ENCODE assay signal across 21 cellular contexts in genomic region chr5:66234241-66234640, GRCh38.
DNase-seq lines count a peak whose midpoint lies in the region; ATAC-seq and TF ChIP-seq lines count a peak whose summit lies in the region.
"Had no signal": no experiment of that assay in that cellular context is flagged by ENCODE, and none has a peak within 500 bp of the region (broad histone marks: within the 10 kb centered on the region; RNA-seq: fewer than 3 reads in every experiment).

No MANE protein-coding gene starts in this region.

- DNase-seq in GM23338 (ENCODE audit: low spot score) (no peak), WTC11 (ENCODE audit: low spot score) (no peak), osteoblast (ENCODE audit: insufficient read length, low spot score, missing footprints) (peak; percentile 31), NCI-H2196 (lab: John Stamatoyannopoulos, UW; ENCODE audit: unreplicated experiment) (no peak), lower leg skin (ENCODE audit: low spot score in 2 of 2) (no peak)
- DNase-seq in activated CD4-positive, alpha-beta T cell treated with anti-CD3 and anti-CD28 coated beads, Interleukin-2, amount 50 U/mL, for 1 hour: no peak
- DNase-seq: 8988T; ACHN; BE2C; C1 segment of cervical spinal cord; CD4-positive, alpha-beta memory T cell; CD4-positive, CD25-positive, alpha-beta regulatory T cell; CD8-positive, alpha-beta memory T cell; COR-L47; DMS 273 treated with DMSO at 0.1 percent for 48 hours; DMS153; DMS53; GF-D8 had no signal

- CTCF ChIA-PET in WTC11 (lab: Charles Lee): no interaction called here

- WGBS in lower leg skin, 2 donors: 92 to 96% methylated on average over 8 of the region's 8 CpGs

- no peaks in the 10 kb centered on the region for H3K9me3 Mint-ChIP-seq in GM23338
- H3K9me3 Mint-ChIP-seq in WTC11: peaks cover 3% of the 10 kb centered on the region
- H3K9me3 Mint-ChIP-seq: CD4-positive, CD25-positive, alpha-beta regulatory T cell; CD8-positive, alpha-beta memory T cell had no signal

- no peaks in the 10 kb centered on the region for H3K9me3 ChIP-seq in osteoblast (ENCODE audit: low read depth, low read length)
- H3K9me3 ChIP-seq: BE2C, BLaER1 had no signal

- 0 out of 2 replicates have a peak, but pooled peaks cover 3% of the 10 kb centered on the region for H3K9me2 ChIP-seq in GM23338 (ENCODE audit: insufficient read depth)

- H3K36me3 ChIP-seq in GM23338 (ENCODE audit: insufficient read depth) (no peaks in the 10 kb centered on the region), osteoblast (ENCODE audit: insufficient read depth, low read length) (no peaks in the 10 kb centered on the region)
- H3K36me3 ChIP-seq: BE2C, BLaER1 had no signal

- no peak for TF ChIP-seq POLR2A in lower leg skin (IDR thresholded peaks at IDR 0.05)

- no peaks in the 10 kb centered on the region for H3F3A ChIP-seq in GM23338 (replicated peaks; ENCODE audit: low read depth)

- H4K20me1 ChIP-seq in GM23338 (replicated peaks; ENCODE audit: insufficient read depth) (no peaks in the 10 kb centered on the region), osteoblast (ENCODE audit: insufficient read depth, low read length) (no peaks in the 10 kb centered on the region)
- H4K20me1 ChIP-seq: BLaER1 had no signal

- no peak overlapping the region for H3K27ac Mint-ChIP-seq in GM23338
- H3K27ac Mint-ChIP-seq in WTC11: no peak overlapping the region
- H3K27ac Mint-ChIP-seq: CD14-positive monocyte; CD4-positive, alpha-beta memory T cell; CD4-positive, CD25-positive, alpha-beta regulatory T cell; CD8-positive, alpha-beta memory T cell had no signal

- peaks cover 20% of the 10 kb centered on the region for H3K4me1 ChIP-seq in GM23338 (ENCODE audit: insufficient read depth)
- H3K4me1 ChIP-seq in osteoblast (ENCODE audit: insufficient read depth, low read length): no peaks in the 10 kb centered on the region
- H3K4me1 ChIP-seq: BE2C had no signal

- peak overlapping the region; percentile 67; the same call in 1 of the 2 replicates for H2AFZ ChIP-seq in GM23338
- no peak overlapping the region for H2AFZ ChIP-seq in osteoblast (ENCODE audit: low read length)

- no peaks in the 10 kb centered on the region; the same call in 2 of the 3 replicates for H3K36me3 Mint-ChIP-seq in GM23338 (ENCODE audit: low read depth)
- H3K36me3 Mint-ChIP-seq in WTC11: no peaks in the 10 kb centered on the region
- H3K36me3 Mint-ChIP-seq: CD14-positive monocyte; CD4-positive, alpha-beta memory T cell; CD4-positive, CD25-positive, alpha-beta regulatory T cell had no signal

- H3K4me3 Mint-ChIP-seq in GM23338 (no peak overlapping the region), WTC11 (no peak overlapping the region)
- H3K4me3 Mint-ChIP-seq: CD14-positive monocyte; CD4-positive, alpha-beta memory T cell; CD4-positive, CD25-positive, alpha-beta regulatory T cell; CD8-positive, alpha-beta memory T cell had no signal

- TF ChIP-seq CTCF in GM23338 (conservative IDR thresholded peaks at IDR 0.05; ENCODE audit: low read depth in 2 of 2) (no peak), WTC11 (IDR thresholded peaks at IDR 0.05) (no peak), osteoblast (IDR thresholded peaks at IDR 0.05; ENCODE audit: extremely low read depth, low read depth, low read length) (no peak), lower leg skin (IDR thresholded peaks at IDR 0.05) (no peak)

- H3K4me2 ChIP-seq in GM23338 (no peak overlapping the region), osteoblast (ENCODE audit: insufficient read depth, low read length) (no peak overlapping the region)

- H3K27ac ChIP-seq in GM23338 (ENCODE audit: low read depth) (no peak overlapping the region), osteoblast (ENCODE audit: low read depth, low read length) (no peak overlapping the region)
- H3K27ac ChIP-seq: BLaER1 had no signal

- H3K4me3 ChIP-seq in GM23338 (no peak overlapping the region), osteoblast (ENCODE audit: insufficient read depth, low read length) (no peak overlapping the region), lower leg skin (ENCODE audit: low read depth, poor library complexity, severe bottlenecking) (no peak overlapping the region)
- H3K4me3 ChIP-seq: BLaER1 had no signal

- intact Hi-C loops in lower leg skin (cut with DNase I; ENCODE audit: low total_unique reads): no loop called here

- H3K4me1 Mint-ChIP-seq in GM23338: peaks cover 19% of the 10 kb centered on the region
- peaks cover 25% of the 10 kb centered on the region for H3K4me1 Mint-ChIP-seq in WTC11
- H3K4me1 Mint-ChIP-seq: CD14-positive monocyte; CD4-positive, CD25-positive, alpha-beta regulatory T cell; CD8-positive, alpha-beta memory T cell had no signal

- H3K27me3 ChIP-seq in GM23338 (ENCODE audit: insufficient read depth) (no peaks in the 10 kb centered on the region), osteoblast (ENCODE audit: insufficient read depth, low read length) (peaks cover 19% of the 10 kb centered on the region)
- H3K27me3 ChIP-seq: BE2C, BLaER1 had no signal

- POLR2A ChIA-PET in WTC11 (lab: Charles Lee): no interaction called here

- H3K79me2 ChIP-seq in GM23338 (replicated peaks; ENCODE audit: insufficient read depth) (no peaks in the 10 kb centered on the region), osteoblast (ENCODE audit: insufficient read depth, low read length) (no peaks in the 10 kb centered on the region)

- peaks cover 3% of the 10 kb centered on the region for H3K27me3 Mint-ChIP-seq in GM23338 (ENCODE audit: insufficient read depth, low read depth, poor library complexity)
- H3K27me3 Mint-ChIP-seq in WTC11 (ENCODE audit: low read depth): no peaks in the 10 kb centered on the region
- H3K27me3 Mint-ChIP-seq: CD4-positive, CD25-positive, alpha-beta regulatory T cell had no signal

- ATAC-seq in GM23338 (no peak), WTC11 (no peak), GM21528 (IDR thresholded peaks at IDR 0.05; ENCODE audit: low FRiP score, unreplicated experiment) (no peak)

TF ChIP-seq in GM23338, 12 proteins besides CTCF, POLR2A, EP300 and RAD21 (continues in another document):
- no peak for TF ChIP-seq ZNF114 (CRISPR knock-in tag; IDR thresholded peaks at IDR 0.05)
- no peak for TF ChIP-seq REST (IDR thresholded peaks at IDR 0.05; ENCODE audit: unreplicated experiment)
- no peak for TF ChIP-seq NANOG (IDR thresholded peaks at IDR 0.05; ENCODE audit: borderline replicate concordance)
- no peak for TF ChIP-seq ZNF331 (CRISPR knock-in tag; IDR thresholded peaks at IDR 0.05; ENCODE audit: low read depth)
- TF ChIP-seq CREB1 (CRISPR knock-in tag; IDR thresholded peaks at IDR 0.05; ENCODE audit: low read depth): no peak
- TF ChIP-seq EZH2 (IDR thresholded peaks at IDR 0.05; ENCODE audit: low read depth, unreplicated experiment): no peak

TF ChIP-seq in WTC11, 78 proteins besides CTCF, POLR2A, EP300 and RAD21:
- TF ChIP-seq ARID4B (CRISPR knock-in tag; IDR thresholded peaks at IDR 0.05; ENCODE audit: borderline replicate concordance) (no peak), ZNF138 (CRISPR knock-in tag; conservative IDR thresholded peaks at IDR 0.05) (0 out of 2 replicates have a peak, but pooled peaks have one; percentile 10), ZNF423 (CRISPR knock-in tag; IDR thresholded peaks at IDR 0.05) (no peak)
